34 cellular contexts compared by ENCODE assay signal in the genomic region with DNA sequence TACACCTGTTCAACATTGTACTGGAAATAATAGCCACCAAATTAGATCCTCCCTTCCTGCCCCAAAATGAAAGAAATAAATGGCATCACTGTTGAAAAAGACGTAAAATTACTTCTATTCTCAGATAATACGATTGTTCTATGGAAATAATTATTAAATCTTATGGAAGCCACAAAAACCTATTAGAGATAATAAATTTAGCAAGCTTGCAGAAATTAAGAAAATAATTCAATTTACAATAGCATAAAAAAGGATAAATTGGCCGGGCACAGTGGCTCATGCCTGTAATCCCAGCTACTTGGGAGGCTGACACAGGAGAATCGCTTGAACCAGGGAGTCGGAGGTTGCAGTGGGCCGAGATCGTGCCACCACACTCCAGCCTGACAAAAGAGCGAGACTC.
"Had no signal": no experiment of that assay in that cellular context is flagged by ENCODE, and none has a peak within 500 bp of the region (broad histone marks: within the 10 kb centered on the region; RNA-seq: fewer than 3 reads in every experiment).

No MANE protein-coding gene starts in this region.

- H3K27ac ChIP-seq: brain microvascular endothelial cell, Peyer's patch, SJSA1, WERI-Rb-1 had no signal

- H3K4me3 ChIP-seq: Peyer's patch, SJSA1 had no signal

- H3K9me3 ChIP-seq: SJSA1, SK-N-SH had no signal

- H3K9ac ChIP-seq: SK-N-SH had no signal

- H3K36me3 ChIP-seq: brain microvascular endothelial cell, Peyer's patch, SJSA1, WERI-Rb-1 had no signal

- H3K27me3 Mint-ChIP-seq: T-helper 17 cell had no signal

- H3K4me3 Mint-ChIP-seq: activated CD4-positive, alpha-beta memory T cell treated with anti-CD3 and anti-CD28 coated beads, Interleukin-2, amount 10 ng/mL, durations not matched to agents 7 days and 5 days; activated CD8-positive, alpha-beta memory T cell treated with anti-CD3 and anti-CD28 coated beads, Interleukin-2, amount 10 ng/mL, durations not matched to agents 7 days and 5 days; activated naive CD8-positive, alpha-beta T cell treated with anti-CD3 and anti-CD28 coated beads for 36 hours; T-cell; T-helper 17 cell had no signal

- H3K4me1 ChIP-seq: Peyer's patch had no signal

- H3K27ac Mint-ChIP-seq: activated CD4-positive, alpha-beta memory T cell treated with anti-CD3 and anti-CD28 coated beads, Interleukin-2, amount 10 ng/mL, durations not matched to agents 7 days and 5 days; activated CD8-positive, alpha-beta memory T cell treated with anti-CD3 and anti-CD28 coated beads, Interleukin-2, amount 10 ng/mL, durations not matched to agents 7 days and 5 days; activated naive CD8-positive, alpha-beta T cell treated with anti-CD3 and anti-CD28 coated beads for 36 hours; T-cell; T-helper 17 cell had no signal

- DNase-seq: activated CD4-positive, alpha-beta memory T cell treated with anti-CD3 and anti-CD28 coated beads, Interleukin-2, amount 10 ng/mL, durations not matched to agents 7 days and 5 days; activated CD4-positive, alpha-beta T cell treated with anti-CD3 and anti-CD28 coated beads for 1 hour; activated CD4-positive, alpha-beta T cell treated with anti-CD3 and anti-CD28 coated beads for 48 hours; activated CD4-positive, CD25-positive, alpha-beta regulatory T cell; activated CD8-positive, alpha-beta memory T cell treated with anti-CD3 and anti-CD28 coated beads for 24 hours; activated CD8-positive, alpha-beta memory T cell treated with anti-CD3 and anti-CD28 coated beads, Interleukin-2, amount 10 ng/mL, durations not matched to agents 7 days and 5 days; activated CD8-positive, alpha-beta memory T cell treated with anti-CD3 and anti-CD28 coated beads, Interleukin-2, amount 50 U/mL, for 48 hours; activated effector memory CD4-positive, alpha-beta T cell treated with Interleukin-2 at 50 U/mL for 16 hours; activated naive CD4-positive, alpha-beta T cell; activated naive CD4-positive, alpha-beta T cell treated with anti-CD3 and anti-CD28 coated beads, Interleukin-2, amount 50 U/mL, for 16 hours; activated naive CD8-positive, alpha-beta T cell treated with anti-CD3 and anti-CD28 coated beads for 36 hours; activated T-cell treated with anti-CD3 and anti-CD28 coated beads, Interleukin-2, amount 50 U/mL, for 48 hours; amniotic stem cell; aorta; brain microvascular endothelial cell; central memory CD4-positive, alpha-beta T cell; NCI-H1105; NCI-H1417 treated with DMSO at 0.1 percent for 48 hours; NCI-H187 treated with DMSO at 0.1 percent for 48 hours; NCI-H2081; NCI-H226; NCI-H446 treated with DMSO at 0.1 percent for 48 hours; NCI-H524 treated with DMSO at 0.1 percent for 48 hours; NK-92 treated with Interleukin-12 subunit alpha and Interleukin-12 subunit beta, amount 100 ng/mL, for 24 hours; PC-3; Peyer's patch; RPMI8226; SHP77 treated with DMSO at 0.1 percent for 48 hours; SK-N-SH; T-cell; T-helper 17 cell; T1000; WERI-Rb-1 had no signal

- H3K4me2 ChIP-seq: SK-N-SH had no signal

- H3K27me3 ChIP-seq: brain microvascular endothelial cell, Peyer's patch, SJSA1 had no signal

- ATAC-seq: activated CD8-positive, alpha-beta memory T cell treated with anti-CD3 and anti-CD28 coated beads, Interleukin-2, amount 10 ng/mL, durations not matched to agents 7 days and 5 days; PC-3; T-cell; T-helper 17 cell had no signal
